Comparison of ENCODE assay signal across 17 cellular contexts in genomic region chr11:111942826-111943225, GRCh38. TPM values are rescaled to one million over a fixed set of nuclear protein-coding genes. Genes with fewer than 3 reads are reported as not detected.
A peak's percentile ranks its signal among the peaks of the same experiment; 100 is the strongest.
DNase-seq lines count a peak whose midpoint lies in the region; ATAC-seq and TF ChIP-seq lines count a peak whose summit lies in the region.
"Had no signal": no experiment of that assay in that cellular context is flagged by ENCODE, and none has a peak within 500 bp of the region (broad histone marks: within the 10 kb centered on the region; RNA-seq: fewer than 3 reads in every experiment).

No MANE protein-coding gene starts in this region.

- H3K27me3 ChIP-seq in left ventricle myocardium inferior (ENCODE audit: low read depth) (no peaks in the 10 kb centered on the region), right cardiac atrium (ENCODE audit: control insufficient read depth, insufficient read depth) (no peaks in the 10 kb centered on the region), ascending aorta (no peaks in the 10 kb centered on the region), thoracic aorta (replicated peaks; ENCODE audit: insufficient read depth) (no peaks in the 10 kb centered on the region), prostate gland (replicated peaks; ENCODE audit: insufficient read depth) (no peaks in the 10 kb centered on the region), suprapubic skin (no peaks in the 10 kb centered on the region), esophagus squamous epithelium (no peaks in the 10 kb centered on the region)
- H3K27me3 ChIP-seq: neural progenitor cell, Peyer's patch had no signal

- peaks cover 77% of the 10 kb centered on the region for H3K4me1 ChIP-seq in left ventricle myocardium inferior
- H3K4me1 ChIP-seq in right cardiac atrium (ENCODE audit: control insufficient read depth, insufficient read depth, low read length) = peaks cover 14% of the 10 kb centered on the region
- H3K4me1 ChIP-seq in ascending aorta = peaks cover 10 to 39% of the 10 kb centered on the region in 2 donors
- H3K4me1 ChIP-seq in thoracic aorta (ENCODE audit: control insufficient read depth in 1 of 2, low read depth in 2 of 2) = peaks cover 24 to 57% of the 10 kb centered on the region in 2 donors
- H3K4me1 ChIP-seq in prostate gland (replicated peaks) = no peaks in the 10 kb centered on the region
- peaks cover 28% of the 10 kb centered on the region for H3K4me1 ChIP-seq in suprapubic skin
- peaks cover 0 to 46% (median 32%) of the 10 kb centered on the region in 3 donors for H3K4me1 ChIP-seq in esophagus squamous epithelium

- H3K27ac ChIP-seq in left ventricle myocardium inferior (replicated peaks) (peak overlapping the region; percentile 86), right cardiac atrium (ENCODE audit: low read length) (no peak overlapping the region), ascending aorta (peak overlapping the region; percentile 91 to 92), thoracic aorta (peak overlapping the region; percentile 15 to 28), prostate gland (no peak overlapping the region), suprapubic skin (no peak overlapping the region), esophagus squamous epithelium (no peak overlapping the region)
- H3K27ac ChIP-seq: neural progenitor cell, Peyer's patch had no signal

- TF ChIP-seq POLR2A in prostate gland (IDR thresholded peaks at IDR 0.05) = no peak
- TF ChIP-seq POLR2A in suprapubic skin (IDR thresholded peaks at IDR 0.05) = no peak
- no peak for TF ChIP-seq POLR2A in esophagus squamous epithelium (IDR thresholded peaks at IDR 0.05)

- WGBS in right cardiac atrium = 92% methylated on average over 6 of the region's 6 CpGs
- WGBS in prostate gland = 86% methylated on average over 6 of the region's 6 CpGs
- 86% methylated on average over 6 of the region's 6 CpGs for WGBS in suprapubic skin
- 80 to 83% methylated on average over 6 of the region's 6 CpGs for WGBS in esophagus squamous epithelium, 2 donors

- TF ChIP-seq CTCF in left ventricle myocardium inferior (IDR thresholded peaks at IDR 0.05; ENCODE audit: borderline replicate concordance) (no peak), ascending aorta (IDR thresholded peaks at IDR 0.05) (no peak), fibroblast of villous mesenchyme (IDR thresholded peaks at IDR 0.05; ENCODE audit: insufficient read depth, low read depth, low read length) (no peak), thoracic aorta (IDR thresholded peaks at IDR 0.05) (no peak), prostate gland (IDR thresholded peaks at IDR 0.05) (no peak), suprapubic skin (IDR thresholded peaks at IDR 0.05) (no peak), esophagus squamous epithelium (IDR thresholded peaks at IDR 0.05) (no peak)

- DNase-seq in left ventricle myocardium inferior (no peak), right cardiac atrium (no peak), ascending aorta (ENCODE audit: low spot score in 2 of 2) (no peak), fibroblast of villous mesenchyme (ENCODE audit: low read depth) (peak; percentile 17), thoracic aorta (ENCODE audit: low spot score) (no peak), prostate gland (ENCODE audit: low spot score) (no peak), suprapubic skin (ENCODE audit: low spot score in 2 of 2) (no peak), esophagus squamous epithelium (lab: John Stamatoyannopoulos, UW) (no peak)
- DNase-seq: ACHN; activated CD4-positive, alpha-beta T cell treated with anti-CD3 and anti-CD28 coated beads for 48 hours; activated T-cell treated with anti-CD3 and anti-CD28 coated beads, Interleukin-2, amount 50 U/mL, for 1 hour; effector CD8-positive, alpha-beta T cell; NCI-H526; Peyer's patch had no signal

- intact Hi-C loops in left ventricle myocardium inferior (cut with micrococcal nuclease) = no loop called here
- intact Hi-C loops in right cardiac atrium (cut with DNase I) = loop anchor here in 1 of 4 donors (5.0 kb wide), 1 partner anchor 34 kb away; no protein-coding TSS in a partner anchor
- intact Hi-C loops in ascending aorta (cut with DNase I) = no loop called here
- intact Hi-C loops in prostate gland (cut with DNase I) = no loop called here
- intact Hi-C loops in esophagus squamous epithelium (cut with DNase I) = loop anchor here (5.0 kb wide), 1 partner anchor 34 kb away; no protein-coding TSS in a partner anchor

- H3K9me3 ChIP-seq in left ventricle myocardium inferior (replicated peaks) (no peaks in the 10 kb centered on the region), right cardiac atrium (ENCODE audit: control insufficient read depth, low read length) (no peaks in the 10 kb centered on the region), ascending aorta (no peaks in the 10 kb centered on the region), thoracic aorta (no peaks in the 10 kb centered on the region), prostate gland (no peaks in the 10 kb centered on the region), suprapubic skin (no peaks in the 10 kb centered on the region), esophagus squamous epithelium (no peaks in the 10 kb centered on the region)
- H3K9me3 ChIP-seq: Peyer's patch had no signal

- H3K4me3 ChIP-seq in left ventricle myocardium inferior = no peak overlapping the region
- H3K4me3 ChIP-seq in right cardiac atrium (ENCODE audit: low read length) = no peak overlapping the region
- no peak overlapping the region for H3K4me3 ChIP-seq in ascending aorta
- H3K4me3 ChIP-seq in fibroblast of villous mesenchyme (ENCODE audit: low read depth, low read length) = no peak overlapping the region
- H3K4me3 ChIP-seq in thoracic aorta = no peak overlapping the region
- H3K4me3 ChIP-seq in prostate gland = no peak overlapping the region
- no peak overlapping the region for H3K4me3 ChIP-seq in suprapubic skin
- no peak overlapping the region for H3K4me3 ChIP-seq in esophagus squamous epithelium
- H3K4me3 ChIP-seq: neural progenitor cell, Peyer's patch had no signal

- ATAC-seq in right cardiac atrium (no peak), thoracic aorta (ENCODE audit: insufficient number of reproducible peaks, low FRiP score, low read depth) (no peak)
- ATAC-seq: HepG2 had no signal

- no peak for TF ChIP-seq EP300 in suprapubic skin (IDR thresholded peaks at IDR 0.05)

- H3K36me3 ChIP-seq in left ventricle myocardium inferior (no peaks in the 10 kb centered on the region), ascending aorta (no peaks in the 10 kb centered on the region), thoracic aorta (no peaks in the 10 kb centered on the region), prostate gland (no peaks in the 10 kb centered on the region), suprapubic skin (no peaks in the 10 kb centered on the region), esophagus squamous epithelium (no peaks in the 10 kb centered on the region)
- H3K36me3 ChIP-seq: neural progenitor cell, Peyer's patch had no signal

RNA-seq across cellular contexts. Expression of gene DIXDC1, which starts 5.7 kb away (rescaled TPM):
- total RNA-seq in left ventricle myocardium inferior (20.2 TPM), right cardiac atrium (10 to 100 TPM; 23.1 to 34.8 (median 26.3) TPM), ascending aorta (48.9 TPM), fibroblast of villous mesenchyme (27.1 and 30.2 TPM in 2 replicates), thoracic aorta (10 to 100 TPM; 92.7 to 94.2 TPM), prostate gland (10 to 100 TPM; 32.9 to 35.2 TPM), suprapubic skin (10 to 100 TPM; 11.8 to 20.9 (median 13.1) TPM), esophagus squamous epithelium (10 to 100 TPM in 2 of 4 donors, 1 to 10 TPM in 2; 2.8 to 26.1 (median 9.2) TPM)
- 9.1 TPM for polyA plus RNA-seq in right cardiac atrium

RNA-seq across cellular contexts. Expression of gene C11orf52, which starts 24.1 kb away (rescaled TPM):
- total RNA-seq in left ventricle myocardium inferior = 1.2 TPM
- total RNA-seq in right cardiac atrium = 1 to 10 TPM; 2.2 to 5.5 (median 2.6) TPM
- polyA plus RNA-seq in right cardiac atrium = 4.1 TPM
- not detected for total RNA-seq in ascending aorta
- total RNA-seq in fibroblast of villous mesenchyme = 0.32 and 0.86 TPM in 2 replicates
- 1 to 10 TPM in 1 of 2 donors, under 1 TPM in 1; 0.99 to 4.7 TPM for total RNA-seq in thoracic aorta
- total RNA-seq in prostate gland = 10 to 100 TPM; 13.2 to 31.5 TPM
- 10 to 100 TPM in 1 of 4 donors, 1 to 10 TPM in 3; 7.5 to 10.4 (median 9.7) TPM for total RNA-seq in suprapubic skin
- 10 to 100 TPM in 1 of 4 donors, 1 to 10 TPM in 3; 2.4 to 10.2 (median 3.7) TPM for total RNA-seq in esophagus squamous epithelium
- total RNA-seq: T-helper 2 cell treated with Interferon-gamma antibody and Interleukin-4, amounts not matched to agents 100 ng/mL and 5 ng/mL, for 36 hours had no signal

RNA-seq across cellular contexts. Expression of gene HSPB2, which starts 30.3 kb away (rescaled TPM):
- 36.5 TPM for total RNA-seq in left ventricle myocardium inferior
- total RNA-seq in right cardiac atrium = 100 to 1,000 TPM in 1 of 4 donors, 10 to 100 TPM in 3; 38.0 to 103 (median 69.2) TPM
- 106 TPM for polyA plus RNA-seq in right cardiac atrium
- not detected for total RNA-seq in ascending aorta
- total RNA-seq in fibroblast of villous mesenchyme = 0.43 and 0.64 TPM in 2 replicates
- 1 to 10 TPM; 2.2 to 3.1 TPM for total RNA-seq in thoracic aorta
- total RNA-seq in prostate gland = under 1 TPM in 1 of 2 donors, not detected in 1; 0.85 TPM
- 1 to 10 TPM in 1 of 4 donors, not detected in 3; 3.1 TPM for total RNA-seq in suprapubic skin
- under 1 TPM in 1 of 4 donors, not detected in 3; 0.19 TPM for total RNA-seq in esophagus squamous epithelium
- total RNA-seq: HepG2; T-helper 2 cell treated with Interferon-gamma antibody and Interleukin-4, amounts not matched to agents 100 ng/mL and 5 ng/mL, for 36 hours had no signal

RNA-seq across cellular contexts. Expression of gene CRYAB, which starts 31.3 kb away (rescaled TPM):
- total RNA-seq in left ventricle myocardium inferior (6,704 TPM), right cardiac atrium (1,000 to 10,000 TPM; 4,923 to 5,929 (median 5,581) TPM), ascending aorta (288 TPM), fibroblast of villous mesenchyme (11.0 and 20.7 TPM in 2 replicates), thoracic aorta (100 to 1,000 TPM; 325 to 387 TPM), prostate gland (10 to 100 TPM; 59.0 to 80.1 TPM), suprapubic skin (100 to 1,000 TPM; 144 to 203 (median 176) TPM), esophagus squamous epithelium (10 to 100 TPM; 22.9 to 85.0 (median 45.2) TPM)
- polyA plus RNA-seq in right cardiac atrium = 9,689 TPM
- total RNA-seq: T-helper 2 cell treated with Interferon-gamma antibody and Interleukin-4, amounts not matched to agents 100 ng/mL and 5 ng/mL, for 36 hours had no signal

Comparison
In these comparisons a context has a peak if more than half of its experiments do, and no peak if none do; other contexts are left out.
1. H3K27ac ChIP-seq: peak in left ventricle myocardium inferior (single experiment), ascending aorta (2 of 2) and thoracic aorta (2 of 2); none in right cardiac atrium (single experiment), prostate gland (0 of 2), suprapubic skin (single experiment) and esophagus squamous epithelium (0 of 4).